ENCODE assay signal across 1 cellular context in the genomic region with DNA sequence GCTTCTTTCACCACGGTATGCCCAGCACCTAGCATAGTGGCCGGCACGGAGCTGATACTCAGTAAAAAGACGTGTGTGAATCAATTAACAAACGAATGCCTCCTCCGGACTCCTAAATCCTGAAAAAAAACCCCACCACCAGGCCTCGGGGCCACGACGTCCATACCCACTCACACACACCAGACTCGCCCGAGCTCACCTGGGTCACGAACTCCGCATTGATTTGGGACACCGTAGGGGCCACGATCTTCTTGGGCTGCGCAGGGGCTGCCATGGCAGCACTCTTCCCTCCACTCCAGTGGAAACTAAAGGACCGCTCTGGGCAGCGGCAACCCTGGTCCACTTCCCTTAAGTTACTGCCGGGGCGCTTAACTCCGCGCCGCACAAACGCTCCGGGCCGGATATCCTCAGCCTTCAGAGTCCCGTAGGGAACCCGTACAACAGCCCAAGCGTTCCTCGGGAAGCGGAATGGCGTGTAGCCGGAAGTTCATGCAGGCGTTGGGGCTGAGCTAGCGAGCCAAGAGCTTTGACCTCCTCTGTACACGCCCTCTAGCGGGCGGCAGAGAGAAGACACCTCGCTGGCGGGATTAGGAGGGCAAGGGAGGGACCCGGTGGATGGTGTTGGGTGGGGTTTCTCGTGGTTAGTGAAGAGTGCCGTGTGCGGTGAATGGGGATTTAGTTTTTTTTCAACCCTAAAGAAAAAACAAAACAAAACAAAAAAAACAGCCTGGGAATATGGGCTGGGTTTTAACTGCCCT.
TF ChIP-seq lines count a peak whose summit lies in the region.

A gene (minus strand): TSS at position 403 of the 758 bp plus-strand sequence. CDS start 129 bp downstream, at position 274.

TF ChIP-seq in SK-N-SH, 30 proteins besides CTCF, POLR2A, EP300 and RAD21 (continued from another document):
- TF ChIP-seq, protein P1, sequence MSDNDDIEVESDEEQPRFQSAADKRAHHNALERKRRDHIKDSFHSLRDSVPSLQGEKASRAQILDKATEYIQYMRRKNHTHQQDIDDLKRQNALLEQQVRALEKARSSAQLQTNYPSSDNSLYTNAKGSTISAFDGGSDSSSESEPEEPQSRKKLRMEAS (IDR thresholded peaks at IDR 0.05; ENCODE audit: low read depth) = peak; percentile 87
- TF ChIP-seq, protein P2, sequence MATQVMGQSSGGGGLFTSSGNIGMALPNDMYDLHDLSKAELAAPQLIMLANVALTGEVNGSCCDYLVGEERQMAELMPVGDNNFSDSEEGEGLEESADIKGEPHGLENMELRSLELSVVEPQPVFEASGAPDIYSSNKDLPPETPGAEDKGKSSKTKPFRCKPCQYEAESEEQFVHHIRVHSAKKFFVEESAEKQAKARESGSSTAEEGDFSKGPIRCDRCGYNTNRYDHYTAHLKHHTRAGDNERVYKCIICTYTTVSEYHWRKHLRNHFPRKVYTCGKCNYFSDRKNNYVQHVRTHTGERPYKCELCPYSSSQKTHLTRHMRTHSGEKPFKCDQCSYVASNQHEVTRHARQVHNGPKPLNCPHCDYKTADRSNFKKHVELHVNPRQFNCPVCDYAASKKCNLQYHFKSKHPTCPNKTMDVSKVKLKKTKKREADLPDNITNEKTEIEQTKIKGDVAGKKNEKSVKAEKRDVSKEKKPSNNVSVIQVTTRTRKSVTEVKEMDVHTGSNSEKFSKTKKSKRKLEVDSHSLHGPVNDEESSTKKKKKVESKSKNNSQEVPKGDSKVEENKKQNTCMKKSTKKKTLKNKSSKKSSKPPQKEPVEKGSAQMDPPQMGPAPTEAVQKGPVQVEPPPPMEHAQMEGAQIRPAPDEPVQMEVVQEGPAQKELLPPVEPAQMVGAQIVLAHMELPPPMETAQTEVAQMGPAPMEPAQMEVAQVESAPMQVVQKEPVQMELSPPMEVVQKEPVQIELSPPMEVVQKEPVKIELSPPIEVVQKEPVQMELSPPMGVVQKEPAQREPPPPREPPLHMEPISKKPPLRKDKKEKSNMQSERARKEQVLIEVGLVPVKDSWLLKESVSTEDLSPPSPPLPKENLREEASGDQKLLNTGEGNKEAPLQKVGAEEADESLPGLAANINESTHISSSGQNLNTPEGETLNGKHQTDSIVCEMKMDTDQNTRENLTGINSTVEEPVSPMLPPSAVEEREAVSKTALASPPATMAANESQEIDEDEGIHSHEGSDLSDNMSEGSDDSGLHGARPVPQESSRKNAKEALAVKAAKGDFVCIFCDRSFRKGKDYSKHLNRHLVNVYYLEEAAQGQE (IDR thresholded peaks at IDR 0.05; ENCODE audit: low read depth, low read length) = peak; percentile 57
- TF ChIP-seq NFIC (IDR thresholded peaks at IDR 0.05; ENCODE audit: borderline replicate concordance) = peak; percentile 40; the same call in 1 of the 2 replicates
- TF ChIP-seq RFX5 (IDR thresholded peaks at IDR 0.05; ENCODE audit: low read length) = peak; percentile 72; the same call in 1 of the 2 replicates
- TF ChIP-seq RCOR1 (IDR thresholded peaks at IDR 0.05; ENCODE audit: low read length) = peak; percentile 57; the same call in 1 of the 2 replicates
- no peak for TF ChIP-seq RXRA (IDR thresholded peaks at IDR 0.05; ENCODE audit: borderline replicate concordance, low read depth)
- 0 out of 2 replicates have a peak, but pooled peaks have one; percentile 22 for TF ChIP-seq TEAD4 (IDR thresholded peaks at IDR 0.05; ENCODE audit: borderline replicate concordance, insufficient read depth)
- no peak for TF ChIP-seq EZH2phosphoT487 (IDR thresholded peaks at IDR 0.05; ENCODE audit: borderline replicate concordance, low read depth)
- no peak for TF ChIP-seq JUND (IDR thresholded peaks at IDR 0.05)
- no peak for TF ChIP-seq FOXM1 (IDR thresholded peaks at IDR 0.05; ENCODE audit: low read depth)
- peak; percentile 98 for TF ChIP-seq TAF1 (IDR thresholded peaks at IDR 0.05; ENCODE audit: borderline replicate concordance, low read depth, low read length)
- TF ChIP-seq, protein P3, sequence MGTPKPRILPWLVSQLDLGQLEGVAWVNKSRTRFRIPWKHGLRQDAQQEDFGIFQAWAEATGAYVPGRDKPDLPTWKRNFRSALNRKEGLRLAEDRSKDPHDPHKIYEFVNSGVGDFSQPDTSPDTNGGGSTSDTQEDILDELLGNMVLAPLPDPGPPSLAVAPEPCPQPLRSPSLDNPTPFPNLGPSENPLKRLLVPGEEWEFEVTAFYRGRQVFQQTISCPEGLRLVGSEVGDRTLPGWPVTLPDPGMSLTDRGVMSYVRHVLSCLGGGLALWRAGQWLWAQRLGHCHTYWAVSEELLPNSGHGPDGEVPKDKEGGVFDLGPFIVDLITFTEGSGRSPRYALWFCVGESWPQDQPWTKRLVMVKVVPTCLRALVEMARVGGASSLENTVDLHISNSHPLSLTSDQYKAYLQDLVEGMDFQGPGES (IDR thresholded peaks at IDR 0.05; ENCODE audit: low read depth, low read length) = no peak
- no peak for TF ChIP-seq GATA2 (CRISPR knock-in tag; IDR thresholded peaks at IDR 0.05)
- TF ChIP-seq MXI1 (IDR thresholded peaks at IDR 0.05; ENCODE audit: low read depth, low read length) = peak; percentile 85
- TF ChIP-seq ELF1 (IDR thresholded peaks at IDR 0.05) = peak; percentile 86
TF ChIP-seq in SK-N-SH: peak in this region for 17.
